ENCODE assay signal across 2 cellular contexts in the genomic region with DNA sequence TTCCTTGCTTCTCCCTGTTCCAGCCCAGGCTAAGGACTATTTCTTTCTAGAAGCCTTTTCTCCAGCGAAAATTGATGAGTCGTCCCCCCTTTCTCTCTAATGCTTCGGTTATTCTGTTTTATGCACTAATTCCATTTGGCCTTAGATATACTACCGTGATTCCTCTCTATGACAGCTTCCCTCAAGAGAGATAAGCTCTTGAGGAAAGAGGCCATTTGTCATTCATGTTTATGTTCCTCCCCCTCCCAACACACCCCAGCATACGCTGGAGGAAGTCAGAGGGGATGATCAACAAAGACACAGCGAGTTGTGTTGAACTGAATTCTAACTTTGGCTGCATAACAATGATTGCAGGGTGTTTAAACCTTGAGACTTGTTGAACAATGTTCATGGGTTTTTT.
TF ChIP-seq lines count a peak whose summit lies in the region.

No MANE protein-coding gene starts in this region.

TF ChIP-seq in IMR-90, 13 proteins besides CTCF, POLR2A, EP300 and RAD21 (continued from another document):
- TF ChIP-seq, protein P1, sequence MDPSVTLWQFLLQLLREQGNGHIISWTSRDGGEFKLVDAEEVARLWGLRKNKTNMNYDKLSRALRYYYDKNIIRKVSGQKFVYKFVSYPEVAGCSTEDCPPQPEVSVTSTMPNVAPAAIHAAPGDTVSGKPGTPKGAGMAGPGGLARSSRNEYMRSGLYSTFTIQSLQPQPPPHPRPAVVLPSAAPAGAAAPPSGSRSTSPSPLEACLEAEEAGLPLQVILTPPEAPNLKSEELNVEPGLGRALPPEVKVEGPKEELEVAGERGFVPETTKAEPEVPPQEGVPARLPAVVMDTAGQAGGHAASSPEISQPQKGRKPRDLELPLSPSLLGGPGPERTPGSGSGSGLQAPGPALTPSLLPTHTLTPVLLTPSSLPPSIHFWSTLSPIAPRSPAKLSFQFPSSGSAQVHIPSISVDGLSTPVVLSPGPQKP (IDR thresholded peaks at IDR 0.05; ENCODE audit: borderline replicate concordance, low read depth, low read length) = no peak
- no peak for TF ChIP-seq CHD1 (IDR thresholded peaks at IDR 0.05; ENCODE audit: low read depth, low read length)
- no peak for TF ChIP-seq FOS (IDR thresholded peaks at IDR 0.05; ENCODE audit: low read depth, low read length)
- no peak for TF ChIP-seq NFE2L2 (IDR thresholded peaks at IDR 0.05; ENCODE audit: low read depth, low read length)
- TF ChIP-seq, protein P2, sequence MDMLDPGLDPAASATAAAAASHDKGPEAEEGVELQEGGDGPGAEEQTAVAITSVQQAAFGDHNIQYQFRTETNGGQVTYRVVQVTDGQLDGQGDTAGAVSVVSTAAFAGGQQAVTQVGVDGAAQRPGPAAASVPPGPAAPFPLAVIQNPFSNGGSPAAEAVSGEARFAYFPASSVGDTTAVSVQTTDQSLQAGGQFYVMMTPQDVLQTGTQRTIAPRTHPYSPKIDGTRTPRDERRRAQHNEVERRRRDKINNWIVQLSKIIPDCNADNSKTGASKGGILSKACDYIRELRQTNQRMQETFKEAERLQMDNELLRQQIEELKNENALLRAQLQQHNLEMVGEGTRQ (IDR thresholded peaks at IDR 0.05; ENCODE audit: low read depth, low read length) = no peak

TF ChIP-seq in SK-N-SH, 30 proteins besides CTCF, POLR2A, EP300 and RAD21:
- TF ChIP-seq, protein P3, sequence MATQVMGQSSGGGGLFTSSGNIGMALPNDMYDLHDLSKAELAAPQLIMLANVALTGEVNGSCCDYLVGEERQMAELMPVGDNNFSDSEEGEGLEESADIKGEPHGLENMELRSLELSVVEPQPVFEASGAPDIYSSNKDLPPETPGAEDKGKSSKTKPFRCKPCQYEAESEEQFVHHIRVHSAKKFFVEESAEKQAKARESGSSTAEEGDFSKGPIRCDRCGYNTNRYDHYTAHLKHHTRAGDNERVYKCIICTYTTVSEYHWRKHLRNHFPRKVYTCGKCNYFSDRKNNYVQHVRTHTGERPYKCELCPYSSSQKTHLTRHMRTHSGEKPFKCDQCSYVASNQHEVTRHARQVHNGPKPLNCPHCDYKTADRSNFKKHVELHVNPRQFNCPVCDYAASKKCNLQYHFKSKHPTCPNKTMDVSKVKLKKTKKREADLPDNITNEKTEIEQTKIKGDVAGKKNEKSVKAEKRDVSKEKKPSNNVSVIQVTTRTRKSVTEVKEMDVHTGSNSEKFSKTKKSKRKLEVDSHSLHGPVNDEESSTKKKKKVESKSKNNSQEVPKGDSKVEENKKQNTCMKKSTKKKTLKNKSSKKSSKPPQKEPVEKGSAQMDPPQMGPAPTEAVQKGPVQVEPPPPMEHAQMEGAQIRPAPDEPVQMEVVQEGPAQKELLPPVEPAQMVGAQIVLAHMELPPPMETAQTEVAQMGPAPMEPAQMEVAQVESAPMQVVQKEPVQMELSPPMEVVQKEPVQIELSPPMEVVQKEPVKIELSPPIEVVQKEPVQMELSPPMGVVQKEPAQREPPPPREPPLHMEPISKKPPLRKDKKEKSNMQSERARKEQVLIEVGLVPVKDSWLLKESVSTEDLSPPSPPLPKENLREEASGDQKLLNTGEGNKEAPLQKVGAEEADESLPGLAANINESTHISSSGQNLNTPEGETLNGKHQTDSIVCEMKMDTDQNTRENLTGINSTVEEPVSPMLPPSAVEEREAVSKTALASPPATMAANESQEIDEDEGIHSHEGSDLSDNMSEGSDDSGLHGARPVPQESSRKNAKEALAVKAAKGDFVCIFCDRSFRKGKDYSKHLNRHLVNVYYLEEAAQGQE (IDR thresholded peaks at IDR 0.05; ENCODE audit: low read depth, low read length) = no peak
- TF ChIP-seq, protein P4, sequence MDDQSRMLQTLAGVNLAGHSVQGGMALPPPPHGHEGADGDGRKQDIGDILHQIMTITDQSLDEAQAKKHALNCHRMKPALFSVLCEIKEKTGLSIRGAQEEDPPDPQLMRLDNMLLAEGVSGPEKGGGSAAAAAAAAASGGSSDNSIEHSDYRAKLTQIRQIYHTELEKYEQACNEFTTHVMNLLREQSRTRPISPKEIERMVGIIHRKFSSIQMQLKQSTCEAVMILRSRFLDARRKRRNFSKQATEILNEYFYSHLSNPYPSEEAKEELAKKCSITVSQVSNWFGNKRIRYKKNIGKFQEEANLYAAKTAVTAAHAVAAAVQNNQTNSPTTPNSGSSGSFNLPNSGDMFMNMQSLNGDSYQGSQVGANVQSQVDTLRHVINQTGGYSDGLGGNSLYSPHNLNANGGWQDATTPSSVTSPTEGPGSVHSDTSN (IDR thresholded peaks at IDR 0.05) = peak; percentile 58
